22 cellular contexts compared by ENCODE assay signal in genomic region chr4:81425087-81425486, GRCh38. TPM values are rescaled to one million over a fixed set of nuclear protein-coding genes. Genes with fewer than 3 reads are reported as not detected.
DNase-seq lines count a peak whose midpoint lies in the region; ATAC-seq, FAIRE-seq and TF ChIP-seq lines count a peak whose summit lies in the region.
"Had no signal": no experiment of that assay in that cellular context is flagged by ENCODE, and none has a peak within 500 bp of the region (broad histone marks: within the 10 kb centered on the region; RNA-seq: fewer than 3 reads in every experiment).

No MANE protein-coding gene starts in this region.

- no peaks in the 10 kb centered on the region for H3K4me1 Mint-ChIP-seq in T-helper 17 cell
- H3K4me1 Mint-ChIP-seq in activated naive CD8-positive, alpha-beta T cell treated with anti-CD3 and anti-CD28 coated beads for 36 hours = peaks cover 6% of the 10 kb centered on the region
- H3K4me1 Mint-ChIP-seq in effector memory CD8-positive, alpha-beta T cell (ENCODE audit: low read depth in 2 of 2) = no peaks in the 10 kb centered on the region
- H3K4me1 Mint-ChIP-seq: CD4-positive, alpha-beta memory T cell had no signal

- DNase-seq in D721Med (ENCODE audit: insufficient read length, low spot score) (no peak), T-helper 17 cell (no peak), erythroblast (lab: John Stamatoyannopoulos, UW) (peak; percentile 38 to 50), substantia nigra (lab: John Stamatoyannopoulos, UW) (no peak), SKM-1 treated with dmso at 0.1 percent for 144 hours (lab: John Stamatoyannopoulos, UW; ENCODE audit: unreplicated experiment) (no peak)
- DNase-seq in activated naive CD8-positive, alpha-beta T cell treated with anti-CD3 and anti-CD28 coated beads for 36 hours = no peak
- DNase-seq in effector memory CD8-positive, alpha-beta T cell = no peak
- DNase-seq: Calu3; CD4-positive, alpha-beta memory T cell; DMS53; EL; NCI-H1048; NCI-H146; NCI-H2081; NCI-H2171 treated with DMSO at 0.1 percent for 48 hours; NCI-H446; SHP77 treated with DMSO at 0.1 percent for 48 hours; SK-N-SH had no signal

- H3K9me3 ChIP-seq in T-helper 17 cell (ENCODE audit: control insufficient read depth, low read length, poor library complexity, severe bottlenecking) = no peaks in the 10 kb centered on the region
- H3K9me3 ChIP-seq: A549, SK-N-SH had no signal

- ATAC-seq in T-helper 17 cell = no peak
- no peak for ATAC-seq in effector memory CD8-positive, alpha-beta T cell (replicated peaks)
- ATAC-seq: A549, GM12878, HepG2 had no signal

- TF ChIP-seq CTCF in D721Med (IDR thresholded peaks at IDR 0.05; ENCODE audit: insufficient read depth, missing control alignments) = no peak

- peak overlapping the region; percentile 84 for H3K27ac ChIP-seq in substantia nigra (ENCODE audit: low read depth, low read length, poor library complexity, severe bottlenecking)
- H3K27ac ChIP-seq: A549, BLaER1 had no signal

- H3K27me3 Mint-ChIP-seq in T-helper 17 cell = no peaks in the 10 kb centered on the region
- H3K27me3 Mint-ChIP-seq in activated naive CD8-positive, alpha-beta T cell treated with anti-CD3 and anti-CD28 coated beads for 36 hours = no peaks in the 10 kb centered on the region
- H3K27me3 Mint-ChIP-seq in effector memory CD8-positive, alpha-beta T cell = no peaks in the 10 kb centered on the region
- H3K27me3 Mint-ChIP-seq: CD4-positive, alpha-beta memory T cell had no signal

- H3K27ac Mint-ChIP-seq in T-helper 17 cell = no peak overlapping the region
- no peak overlapping the region for H3K27ac Mint-ChIP-seq in activated naive CD8-positive, alpha-beta T cell treated with anti-CD3 and anti-CD28 coated beads for 36 hours
- no peak overlapping the region for H3K27ac Mint-ChIP-seq in effector memory CD8-positive, alpha-beta T cell
- H3K27ac Mint-ChIP-seq: CD4-positive, alpha-beta memory T cell had no signal

- peak; percentile 11 for FAIRE-seq in D721Med (lab: Jason Lieb, UNC)
- FAIRE-seq: A549, GM12878, HepG2 had no signal

- peaks cover 12% of the 10 kb centered on the region for H3K36me3 Mint-ChIP-seq in T-helper 17 cell (ENCODE audit: low read depth)
- peaks cover 17% of the 10 kb centered on the region for H3K36me3 Mint-ChIP-seq in activated naive CD8-positive, alpha-beta T cell treated with anti-CD3 and anti-CD28 coated beads for 36 hours
- peaks cover 20% of the 10 kb centered on the region for H3K36me3 Mint-ChIP-seq in effector memory CD8-positive, alpha-beta T cell (ENCODE audit: insufficient read depth)

- peak overlapping the region; percentile 33 for H3K4me3 Mint-ChIP-seq in T-helper 17 cell
- no peak overlapping the region for H3K4me3 Mint-ChIP-seq in activated naive CD8-positive, alpha-beta T cell treated with anti-CD3 and anti-CD28 coated beads for 36 hours
- no peak overlapping the region for H3K4me3 Mint-ChIP-seq in effector memory CD8-positive, alpha-beta T cell
- H3K4me3 Mint-ChIP-seq: CD4-positive, alpha-beta memory T cell had no signal

- peaks cover 2% of the 10 kb centered on the region for H3K9me3 Mint-ChIP-seq in activated naive CD8-positive, alpha-beta T cell treated with anti-CD3 and anti-CD28 coated beads for 36 hours
- H3K9me3 Mint-ChIP-seq in effector memory CD8-positive, alpha-beta T cell = peaks cover 0 to 2% of the 10 kb centered on the region in 2 donors
- H3K9me3 Mint-ChIP-seq: CD4-positive, alpha-beta memory T cell had no signal

- TF ChIP-seq POLR2A in erythroblast (IDR thresholded peaks at IDR 0.05; ENCODE audit: low read length) = no peak

RNA-seq across cellular contexts. Expression of gene RASGEF1B, which starts 46.6 kb away (rescaled TPM):
- 10 to 100 TPM; 48.3 to 58.7 TPM for total RNA-seq in T-helper 17 cell
- total RNA-seq in activated naive CD8-positive, alpha-beta T cell treated with anti-CD3 and anti-CD28 coated beads for 36 hours = 1 to 10 TPM; 6.7 to 6.9 TPM

Comparison
In these comparisons a context has a peak if more than half of its experiments do, and no peak if none do; other contexts are left out.
1. DNase-seq: peak in erythroblast (2 of 2); none in D721Med (single experiment), T-helper 17 cell (0 of 3), substantia nigra (0 of 49), SKM-1 treated with dmso at 0.1 percent for 144 hours (single experiment), activated naive CD8-positive, alpha-beta T cell treated with anti-CD3 and anti-CD28 coated beads for 36 hours (single experiment) and effector memory CD8-positive, alpha-beta T cell (0 of 3).
2. RNA of gene RASGEF1B, which starts 46.6 kb away (total RNA-seq): 48.3 to 58.7 TPM in T-helper 17 cell; 6.7 to 6.9 TPM in activated naive CD8-positive, alpha-beta T cell treated with anti-CD3 and anti-CD28 coated beads for 36 hours; every median in the first group is over 4 times any median in the second.